Comparison of ENCODE assay signal across 10 cellular contexts in genomic region chr2:171146633-171147032, GRCh38. TPM values are rescaled to one million over a fixed set of nuclear protein-coding genes. Genes with fewer than 3 reads are reported as not detected.
DNase-seq lines count a peak whose midpoint lies in the region; FAIRE-seq and TF ChIP-seq lines count a peak whose summit lies in the region.
"Had no signal": no experiment of that assay in that cellular context is flagged by ENCODE, and none has a peak within 500 bp of the region (broad histone marks: within the 10 kb centered on the region; RNA-seq: fewer than 3 reads in every experiment).

No MANE protein-coding gene starts in this region.

- no peak for FAIRE-seq in GM12892 (lab: Jason Lieb, UNC)

- H3K27ac ChIP-seq in spleen (peak overlapping the region in 6 of 8 donors; percentile 12 to 62 (median 48)), tibial nerve (peak overlapping the region in 1 of 4 donors; percentile 29), Peyer's patch (no peak overlapping the region)
- H3K27ac ChIP-seq: 22Rv1, SJSA1 had no signal

- TF ChIP-seq POLR2A in spleen (IDR thresholded peaks at IDR 0.05) (no peak), GM12892 (IDR thresholded peaks at IDR 0.05; ENCODE audit: low read depth, low read length) (no peak), tibial nerve (IDR thresholded peaks at IDR 0.05) (no peak), Peyer's patch (IDR thresholded peaks at IDR 0.05) (no peak)

- H3K4me1 ChIP-seq in spleen (peaks cover 32 to 95% (median 74%) of the 10 kb centered on the region in 6 donors), tibial nerve (peaks cover 0 to 31% (median 8%) of the 10 kb centered on the region in 4 donors), Peyer's patch (peaks cover 0 to 46% (median 1%) of the 10 kb centered on the region in 4 donors)

- WGBS in spleen, 5 donors, result 18 to 32% (median 27%) methylated on average over 1 of the region's 1 CpG
- WGBS in tibial nerve, 2 donors, result 44 to 48% methylated on average over 1 of the region's 1 CpG

- H3K36me3 ChIP-seq in spleen (no peaks in the 10 kb centered on the region), tibial nerve (no peaks in the 10 kb centered on the region), Peyer's patch (no peaks in the 10 kb centered on the region)

- H3K27me3 ChIP-seq in spleen (replicated peaks in 1 of 7), result no peaks in the 10 kb centered on the region
- H3K27me3 ChIP-seq in tibial nerve, result no peaks in the 10 kb centered on the region
- H3K27me3 ChIP-seq in Peyer's patch, result no peaks in the 10 kb centered on the region
- H3K27me3 ChIP-seq: SJSA1 had no signal

- no peak overlapping the region for H3K4me3 ChIP-seq in fibroblast of pulmonary artery (replicated peaks; ENCODE audit: low read depth, low read length)
- no peak overlapping the region for H3K4me3 ChIP-seq in spleen
- H3K4me3 ChIP-seq in tibial nerve, result no peak overlapping the region
- H3K4me3 ChIP-seq in Peyer's patch, result no peak overlapping the region
- H3K4me3 ChIP-seq: SJSA1 had no signal

- TF ChIP-seq EP300 in tibial nerve (IDR thresholded peaks at IDR 0.05), result no peak

- no peaks in the 10 kb centered on the region for H3K9me3 ChIP-seq in spleen
- no peaks in the 10 kb centered on the region for H3K9me3 ChIP-seq in tibial nerve
- H3K9me3 ChIP-seq in Peyer's patch, result no peaks in the 10 kb centered on the region
- H3K9me3 ChIP-seq: SJSA1 had no signal

- intact Hi-C loops in spleen (cut with DNase I; ENCODE audit: low total_unique reads), result loop anchor here (10.0 kb wide), 1 partner anchor 52 kb away; no protein-coding TSS in a partner anchor

- DNase-seq in DMS53 (lab: John Stamatoyannopoulos, UW), result peak; percentile 17
- DNase-seq in DMS53 treated with DMSO at 0.1 percent for 48 hours (lab: John Stamatoyannopoulos, UW; ENCODE audit: unreplicated experiment), result no peak
- peak; percentile 93 for DNase-seq in SIG-M5 treated with dmso at 0.1 percent for 504 hours (lab: John Stamatoyannopoulos, UW; ENCODE audit: unreplicated experiment)
- peak; percentile 72 for DNase-seq in fibroblast of pulmonary artery (ENCODE audit: low read depth)
- no peak for DNase-seq in spleen
- DNase-seq in GM12892 (ENCODE audit: insufficient read length), result no peak
- DNase-seq in tibial nerve (ENCODE audit: low spot score in 2 of 2), result no peak
- DNase-seq in Peyer's patch, result no peak

- TF ChIP-seq CTCF in fibroblast of pulmonary artery (IDR thresholded peaks at IDR 0.05; ENCODE audit: low read length, missing control alignments) (no peak), spleen (IDR thresholded peaks at IDR 0.05 in 8 of 11, conservative IDR thresholded peaks at IDR 0.05 in 3 of 11) (no peak), tibial nerve (IDR thresholded peaks at IDR 0.05) (no peak), Peyer's patch (IDR thresholded peaks at IDR 0.05) (no peak)

RNA-seq across cellular contexts. Expression of gene TLK1, which starts 14.1 kb away (rescaled TPM):
- total RNA-seq in spleen (10 to 100 TPM; 49.7 to 100.0 (median 87.5) TPM), tibial nerve (10 to 100 TPM; 25.7 to 54.7 (median 45.4) TPM), Peyer's patch (10 to 100 TPM; 26.4 to 99.0 (median 45.0) TPM)
- 10 to 100 TPM; 19.7 to 23.4 (median 21.8) TPM for polyA plus RNA-seq in spleen
- 53.3 TPM for polyA plus RNA-seq in GM12892 (2012; ENCODE audit: missing spikeins)

Comparison
In these comparisons a context has a peak if more than half of its experiments do, and no peak if none do; other contexts are left out.
1. DNase-seq: peak in DMS53 (single experiment), SIG-M5 treated with dmso at 0.1 percent for 504 hours (single experiment) and fibroblast of pulmonary artery (single experiment); none in DMS53 treated with DMSO at 0.1 percent for 48 hours (single experiment), spleen (single experiment), GM12892 (single experiment), tibial nerve (0 of 2) and Peyer's patch (0 of 3).
2. H3K27ac ChIP-seq: peak in spleen (6 of 8); none in Peyer's patch (0 of 4).